31 cellular contexts compared by ENCODE assay signal in genomic region chr7:121072826-121073225, GRCh38.
"Had no signal": no experiment of that assay in that cellular context is flagged by ENCODE, and none has a peak within 500 bp of the region (broad histone marks: within the 10 kb centered on the region; RNA-seq: fewer than 3 reads in every experiment).

No MANE protein-coding gene starts in this region.

- H3K36me3 ChIP-seq: cardiac muscle cell, WERI-Rb-1 had no signal

- H3K27me3 ChIP-seq: cardiac muscle cell had no signal

- ATAC-seq: activated CD8-positive, alpha-beta memory T cell treated with anti-CD3 and anti-CD28 coated beads, Interleukin-2, amount 10 ng/mL, durations not matched to agents 7 days and 5 days had no signal

- H3K4me3 ChIP-seq: cardiac muscle cell, PC-9, SK-N-MC had no signal

- H3K27ac ChIP-seq: cardiac muscle cell, KMS-11, PC-9, SK-N-MC, WERI-Rb-1 had no signal

- DNase-seq: activated CD4-positive, alpha-beta memory T cell treated with anti-CD3 and anti-CD28 coated beads, Interleukin-2, amount 10 ng/mL, durations not matched to agents 7 days and 5 days; activated CD4-positive, alpha-beta T cell treated with anti-CD3 and anti-CD28 coated beads for 1 hour; activated CD4-positive, alpha-beta T cell treated with anti-CD3 and anti-CD28 coated beads for 48 hours; activated CD4-positive, CD25-positive, alpha-beta regulatory T cell; activated CD8-positive, alpha-beta memory T cell treated with anti-CD3 and anti-CD28 coated beads for 24 hours; activated CD8-positive, alpha-beta memory T cell treated with anti-CD3 and anti-CD28 coated beads, Interleukin-2, amount 10 ng/mL, durations not matched to agents 7 days and 5 days; activated CD8-positive, alpha-beta memory T cell treated with anti-CD3 and anti-CD28 coated beads, Interleukin-2, amount 50 U/mL, for 48 hours; activated effector memory CD4-positive, alpha-beta T cell treated with anti-CD3 and anti-CD28 coated beads, Interleukin-2, amount 50 U/mL, for 16 hours; activated naive CD4-positive, alpha-beta T cell; activated naive CD4-positive, alpha-beta T cell treated with anti-CD3 and anti-CD28 coated beads, Interleukin-2, amount 50 U/mL, for 16 hours; activated naive CD8-positive, alpha-beta T cell treated with anti-CD3 and anti-CD28 coated beads for 36 hours; activated T-cell treated with anti-CD3 and anti-CD28 coated beads, Interleukin-2, amount 50 U/mL, for 48 hours; amniotic stem cell; aorta; NCI-H1105 treated with DMSO at 0.1 percent for 48 hours; NCI-H1436; NCI-H1694; NCI-H1930; NCI-H2081 treated with DMSO at 0.1 percent for 48 hours; NCI-H345; NCI-H510A; NCI-H526; NCI-H748 treated with DMSO at 0.1 percent for 48 hours; NK-92 treated with Interleukin-12 subunit alpha and Interleukin-12 subunit beta, amount 100 ng/mL, for 24 hours; PC-9; Right ventricle myocardium superior; T1000; WERI-Rb-1 had no signal

- H3K4me2 ChIP-seq: KMS-11, PC-9 had no signal

- H3K9ac ChIP-seq: KMS-11 had no signal
